In the genomic region with DNA sequence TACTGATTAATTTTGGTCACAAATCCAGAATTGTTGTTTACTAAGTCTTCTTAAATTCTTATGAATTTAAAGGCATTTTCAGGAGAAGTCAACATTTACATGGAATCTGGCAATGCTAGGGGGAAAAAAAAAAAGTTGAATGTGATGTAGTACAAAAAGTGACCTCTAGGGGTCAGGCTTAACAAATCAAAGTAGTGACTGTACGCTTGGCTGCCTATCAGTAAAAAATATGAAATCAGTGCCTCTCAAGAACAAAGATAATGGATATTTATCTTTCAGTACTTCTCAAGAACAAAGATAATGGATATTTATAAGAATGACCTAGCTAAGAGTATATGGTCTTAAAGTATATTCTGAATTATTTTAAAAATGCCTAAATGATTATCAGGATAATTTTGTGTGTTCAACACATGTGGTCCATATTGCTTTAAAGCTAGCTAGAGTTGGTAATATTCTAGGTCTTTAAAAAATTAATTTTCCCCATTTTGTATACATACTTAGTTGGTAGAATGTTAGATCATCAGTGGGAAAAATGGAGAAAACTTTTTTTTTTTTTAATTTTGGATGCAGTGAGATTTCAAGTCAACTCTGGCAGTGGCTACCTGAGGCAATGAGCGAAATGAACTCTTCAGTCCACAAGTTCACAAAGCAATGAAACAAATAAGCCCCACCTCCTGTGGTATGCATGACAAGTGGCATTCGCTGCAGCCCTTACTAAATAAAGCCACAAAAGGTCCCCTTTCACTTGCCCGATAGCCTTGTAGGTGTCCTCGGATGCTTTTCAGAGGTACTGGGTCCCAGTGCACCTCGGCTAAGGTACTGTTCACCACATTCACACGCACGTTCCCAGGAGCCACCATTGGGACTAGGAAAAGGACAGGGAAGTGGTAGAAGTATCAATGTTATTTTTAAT, we compare ENCODE assay signal across 9 cellular contexts. TPM values are rescaled to one million over a fixed set of nuclear protein-coding genes. Genes with fewer than 3 reads are reported as not detected.
DNase-seq lines count a peak whose midpoint lies in the region; ATAC-seq, FAIRE-seq and TF ChIP-seq lines count a peak whose summit lies in the region.
"Had no signal": no experiment of that assay in that cellular context is flagged by ENCODE, and none has a peak within 500 bp of the region (broad histone marks: within the 10 kb centered on the region; RNA-seq: fewer than 3 reads in every experiment).

No MANE protein-coding gene starts in this region.

- H3K36me3 ChIP-seq in GM12878 (ENCODE audit: control insufficient read depth in 2 of 2, insufficient read depth in 2 of 2, low read length in 1 of 2) = no peaks in the 10 kb centered on the region
- H3K36me3 ChIP-seq in testis (ENCODE audit: low read depth, missing control alignments) = no peaks in the 10 kb centered on the region

- ATAC-seq in HG02759 (IDR thresholded peaks at IDR 0.05; ENCODE audit: unreplicated experiment) (peak; percentile 56), GM12878 (peak; percentile 82), GM19463 (IDR thresholded peaks at IDR 0.05; ENCODE audit: unreplicated experiment) (no peak)

- H3K27me3 ChIP-seq in GM12878 (replicated peaks in 1 of 2; ENCODE audit: control insufficient read depth in 2 of 2, insufficient read depth in 2 of 2, low read length in 1 of 2) (no peaks in the 10 kb centered on the region), testis (no peaks in the 10 kb centered on the region)

- H3K9ac ChIP-seq in GM12878 (ENCODE audit: control insufficient read depth, insufficient read depth, low read length) = no peak overlapping the region

- intact Hi-C loops in GM12878 (cut with micrococcal nuclease; ENCODE audit: unreplicated experiment) (loop anchor here (1.0 to 10.0 kb wide), 4 partner anchors 123 to 316 kb away; no protein-coding TSS in a partner anchor), testis (cut with DNase I; ENCODE audit: low total_unique reads) (loop anchor here (10.0 kb wide), 1 partner anchor 313 kb away; no protein-coding TSS in a partner anchor)

- no peak overlapping the region for H2AFZ ChIP-seq in GM12878 (ENCODE audit: control insufficient read depth, low read depth, low read length)

- no peaks in the 10 kb centered on the region for H4K20me1 ChIP-seq in GM12878 (ENCODE audit: control insufficient read depth, insufficient read depth)

- WGBS in GM12878 (ENCODE audit: insufficient coverage, insufficient replicate concordance, low lambda C conversion rate, missing lambda C conversion rate) = 16% methylated on average over 8 of the region's 8 CpGs
- WGBS in testis, 2 donors = 65 to 68% methylated on average over 8 of the region's 8 CpGs

- no TSS peak for BruUV-seq in GM12878 (replicated peaks; lab: Mats Ljungman, UMichigan)

- peak; percentile 48 to 74 (median 62); a peak in 5 of 6 replicates for TF ChIP-seq CTCF in GM12878 (IDR thresholded peaks at IDR 0.05 in 2 of 3, conservative IDR thresholded peaks at IDR 0.05 in 1 of 3; ENCODE audit: control insufficient read depth in 2 of 3, extremely low read depth in 1 of 3, insufficient read depth in 1 of 3, low read depth in 3 of 3, low read length in 3 of 3)
- peak; percentile 9 to 85 (median 55) for TF ChIP-seq CTCF in testis (IDR thresholded peaks at IDR 0.05)

- peak; percentile 31 for FAIRE-seq in GM12878 (lab: Jason Lieb, UNC)

- TF ChIP-seq POLR2A in GM12878 (IDR thresholded peaks at IDR 0.05; ENCODE audit: low read depth, low read length) = no peak
- TF ChIP-seq POLR2A in testis (IDR thresholded peaks at IDR 0.05) = no peak

- H3K4me3 ChIP-seq in GM12878 (no peak overlapping the region), testis (no peak overlapping the region)

- no peak for TF ChIP-seq EP300 in GM12878 (IDR thresholded peaks at IDR 0.05; ENCODE audit: borderline replicate concordance in 1 of 2, control insufficient read depth in 1 of 2, low read depth in 2 of 2, low read length in 2 of 2)

- SMC1A ChIA-PET in GM12878 (lab: Charles Lee; ENCODE audit: uncharacterized antibody, unreplicated experiment) = interaction anchor here (0.7 to 1.4 kb wide), 12 partner anchors 11 to 322 kb away, joined by 3 to 10 read pairs (median 4); no protein-coding TSS in a partner anchor

- RAD21 ChIA-PET in GM12878 (lab: Charles Lee; ENCODE audit: unreplicated experiment) = interaction anchor here (0.6 to 1.1 kb wide), 8 partner anchors 155 to 320 kb away, joined by 3 to 10 read pairs (median 4); a partner anchor contains a TSS

- H3K4me1 ChIP-seq in GM12878 (ENCODE audit: control insufficient read depth, insufficient read depth, low read length) (no peaks in the 10 kb centered on the region), testis (no peaks in the 10 kb centered on the region)

- H3K4me2 ChIP-seq in GM12878 (ENCODE audit: control insufficient read depth, insufficient read depth) = no peak overlapping the region

- H3K27ac ChIP-seq in GM12878 (ENCODE audit: control insufficient read depth, insufficient read depth) = no peak overlapping the region
- no peak overlapping the region for H3K27ac ChIP-seq in testis

- DNase-seq in DMS79 treated with DMSO at 0.1 percent for 48 hours (lab: John Stamatoyannopoulos, UW) (peak; percentile 66), NCI-H2196 treated with DMSO at 0.1 percent for 48 hours (lab: John Stamatoyannopoulos, UW; ENCODE audit: unreplicated experiment) (peak; percentile 13), GM12878 (ENCODE audit: low read depth, low spot score) (peak; percentile 28), iPS-NIHi11 (ENCODE audit: low spot score) (peak; percentile 70), testis (no peak), occipital lobe (lab: John Stamatoyannopoulos, UW) (no peak)

- no peaks in the 10 kb centered on the region for H3K79me2 ChIP-seq in GM12878 (ENCODE audit: control insufficient read depth, insufficient read depth, low read length)

- CTCF ChIA-PET in GM12878 (lab: Yijun Ruan, JAX) = interaction anchor here (0.7 to 5.3 kb wide), 15 partner anchors 23 to 322 kb away, joined by 3 to 60 read pairs (median 4); no protein-coding TSS in a partner anchor

- H3K9me3 ChIP-seq in GM12878 (replicated peaks; ENCODE audit: control insufficient read depth, insufficient read depth, low read length) (no peaks in the 10 kb centered on the region), testis (no peaks in the 10 kb centered on the region)

- in situ Hi-C loops in GM12878 (cut with MboI) = loop anchor here (5.0 kb wide), 2 partner anchors 276 to 321 kb away; a partner anchor contains a TSS

- POLR2A ChIA-PET in GM12878 (lab: Charles Lee) = no interaction called here

- peak; percentile 85 for TF ChIP-seq RAD21 in GM12878 (IDR thresholded peaks at IDR 0.05; ENCODE audit: insufficient read depth, low read depth, low read length)

TF ChIP-seq in GM12878, 131 proteins besides CTCF, POLR2A, EP300 and RAD21 (continues in another document):
- TF ChIP-seq, protein P1, sequence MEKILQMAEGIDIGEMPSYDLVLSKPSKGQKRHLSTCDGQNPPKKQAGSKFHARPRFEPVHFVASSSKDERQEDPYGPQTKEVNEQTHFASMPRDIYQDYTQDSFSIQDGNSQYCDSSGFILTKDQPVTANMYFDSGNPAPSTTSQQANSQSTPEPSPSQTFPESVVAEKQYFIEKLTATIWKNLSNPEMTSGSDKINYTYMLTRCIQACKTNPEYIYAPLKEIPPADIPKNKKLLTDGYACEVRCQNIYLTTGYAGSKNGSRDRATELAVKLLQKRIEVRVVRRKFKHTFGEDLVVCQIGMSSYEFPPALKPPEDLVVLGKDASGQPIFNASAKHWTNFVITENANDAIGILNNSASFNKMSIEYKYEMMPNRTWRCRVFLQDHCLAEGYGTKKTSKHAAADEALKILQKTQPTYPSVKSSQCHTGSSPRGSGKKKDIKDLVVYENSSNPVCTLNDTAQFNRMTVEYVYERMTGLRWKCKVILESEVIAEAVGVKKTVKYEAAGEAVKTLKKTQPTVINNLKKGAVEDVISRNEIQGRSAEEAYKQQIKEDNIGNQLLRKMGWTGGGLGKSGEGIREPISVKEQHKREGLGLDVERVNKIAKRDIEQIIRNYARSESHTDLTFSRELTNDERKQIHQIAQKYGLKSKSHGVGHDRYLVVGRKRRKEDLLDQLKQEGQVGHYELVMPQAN (conservative IDR thresholded peaks at IDR 0.05) = no peak
- TF ChIP-seq ZNF384 (IDR thresholded peaks at IDR 0.05; ENCODE audit: borderline replicate concordance, low read depth, low read length) (peak; percentile 83), PAX5 (IDR thresholded peaks at IDR 0.05; ENCODE audit: borderline replicate concordance, low read depth, low read length) (peak; percentile 91), SMC3 (IDR thresholded peaks at IDR 0.05; ENCODE audit: borderline replicate concordance, low read length) (peak; percentile 84), STAT3 (IDR thresholded peaks at IDR 0.05; ENCODE audit: low read depth, low read length) (no peak)
- TF ChIP-seq, protein P2, sequence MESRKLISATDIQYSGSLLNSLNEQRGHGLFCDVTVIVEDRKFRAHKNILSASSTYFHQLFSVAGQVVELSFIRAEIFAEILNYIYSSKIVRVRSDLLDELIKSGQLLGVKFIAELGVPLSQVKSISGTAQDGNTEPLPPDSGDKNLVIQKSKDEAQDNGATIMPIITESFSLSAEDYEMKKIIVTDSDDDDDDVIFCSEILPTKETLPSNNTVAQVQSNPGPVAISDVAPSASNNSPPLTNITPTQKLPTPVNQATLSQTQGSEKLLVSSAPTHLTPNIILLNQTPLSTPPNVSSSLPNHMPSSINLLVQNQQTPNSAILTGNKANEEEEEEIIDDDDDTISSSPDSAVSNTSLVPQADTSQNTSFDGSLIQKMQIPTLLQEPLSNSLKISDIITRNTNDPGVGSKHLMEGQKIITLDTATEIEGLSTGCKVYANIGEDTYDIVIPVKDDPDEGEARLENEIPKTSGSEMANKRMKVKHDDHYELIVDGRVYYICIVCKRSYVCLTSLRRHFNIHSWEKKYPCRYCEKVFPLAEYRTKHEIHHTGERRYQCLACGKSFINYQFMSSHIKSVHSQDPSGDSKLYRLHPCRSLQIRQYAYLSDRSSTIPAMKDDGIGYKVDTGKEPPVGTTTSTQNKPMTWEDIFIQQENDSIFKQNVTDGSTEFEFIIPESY (IDR thresholded peaks at IDR 0.05) = no peak

RNA-seq across cellular contexts. Expression of a gene that starts 51.2 kb away (rescaled TPM):
- 0.79 and 1.2 TPM in 2 replicates for total RNA-seq in GM12878 (2013; cell fraction: nucleolus; rRNA removed)
- total RNA-seq in GM12878 (2014; rRNA removed) (0.05 and 0.06 TPM in 2 replicates), GM12878 (2014; rRNA removed; fragmentation: Illumina TruSeq; extraction: Trizol) (not detected in 2 replicates), GM12878 (2021) (not detected in 2 replicates), testis (1 to 10 TPM; 3.0 to 3.1 TPM), occipital lobe (0.47 TPM)
- not detected for polyA plus RNA-seq in GM12878 (2011; ENCODE audit: low read depth)
- polyA plus RNA-seq in GM12878 (2011; rRNA removed) (0.04 and 0.12 TPM in 2 replicates), GM12878 (2014; fragmentation: Illumina TruSeq; extraction: Trizol) (not detected in 2 replicates), GM12878 (2014; fragmentation: Nextera tagmentation; extraction: Ambion mirVana) (not detected), GM12878 (2014; rRNA removed) (not detected in 2 replicates), GM12878 (2016; fragmentation: Nextera tagmentation; extraction: Ambion mirVana) (not detected), testis (ENCODE audit: insufficient read depth, low read depth, low replicate concordance) (2.8 TPM)
- 0.09 and 0.10 TPM in 2 replicates for polyA plus RNA-seq in GM12878 (2011; cell fraction: cytosol; rRNA removed)
- polyA plus RNA-seq in GM12878 (2011; cell fraction: nucleus; rRNA removed) = 0.10 and 0.30 TPM in 2 replicates
- polyA plus RNA-seq in GM12878 (2012) = not detected in 2 replicates
- polyA minus RNA-seq in GM12878 (2011; rRNA and poly(A)+ RNA removed) = 0.10 and 0.15 TPM in 2 replicates
- polyA minus RNA-seq in GM12878 (2011; cell fraction: cytosol; rRNA and poly(A)+ RNA removed) = not detected in 2 replicates
- 0.24 TPM in 1 of 2 replicates, not detected in the other for polyA minus RNA-seq in GM12878 (2011; cell fraction: nucleus; rRNA and poly(A)+ RNA removed)
- total RNA-seq: T-helper 2 cell treated with Interferon-gamma antibody and Interleukin-4, amounts not matched to agents 100 ng/mL and 5 ng/mL, for 36 hours had no signal

Comparison
In these comparisons a context has a peak if more than half of its experiments do, and no peak if none do; other contexts are left out.
1. DNase-seq: peak in DMS79 treated with DMSO at 0.1 percent for 48 hours (single experiment), NCI-H2196 treated with DMSO at 0.1 percent for 48 hours (single experiment), GM12878 (single experiment) and iPS-NIHi11 (single experiment); none in testis (single experiment) and occipital lobe (single experiment).